15 cellular contexts compared by ENCODE assay signal in the genomic region with DNA sequence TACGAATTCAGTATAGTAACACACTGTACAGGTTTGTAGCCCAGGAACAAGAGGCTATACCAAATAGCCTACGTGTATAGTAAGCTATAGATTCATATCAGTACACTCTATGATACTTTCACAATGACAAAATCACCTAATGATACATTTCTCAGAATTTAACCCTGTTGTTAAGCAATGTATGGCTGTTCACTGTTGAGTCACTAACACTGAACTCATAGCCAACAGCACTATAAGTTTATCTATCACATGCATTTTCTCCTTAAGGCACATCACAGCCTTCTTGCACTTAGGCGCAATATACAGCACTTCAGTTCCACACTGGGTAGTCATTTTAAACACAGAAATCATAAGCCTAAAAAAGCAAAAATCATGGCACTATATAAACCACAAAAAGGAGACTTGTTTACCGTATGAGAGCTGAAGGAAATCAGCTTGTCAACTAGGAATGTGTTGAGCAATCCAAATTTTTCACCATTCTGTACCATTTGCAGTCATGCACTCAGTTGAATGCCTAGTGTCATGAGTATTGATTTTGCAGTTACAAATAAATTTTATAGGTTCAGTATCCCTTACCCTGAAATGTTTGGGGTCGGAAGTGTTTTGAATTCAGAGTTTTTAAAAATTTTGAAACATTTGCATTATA. TPM values are rescaled to one million over a fixed set of nuclear protein-coding genes. Genes with fewer than 3 reads are reported as not detected.
DNase-seq lines count a peak whose midpoint lies in the region; ATAC-seq and TF ChIP-seq lines count a peak whose summit lies in the region.
"Had no signal": no experiment of that assay in that cellular context is flagged by ENCODE, and none has a peak within 500 bp of the region (broad histone marks: within the 10 kb centered on the region; RNA-seq: fewer than 3 reads in every experiment).

No MANE protein-coding gene starts in this region.

- H3K9me3 Mint-ChIP-seq in activated T-cell treated with anti-CD3 and anti-CD28 coated beads, Interleukin-2, amount 50 U/mL, for 72 hours, result peaks cover 2 to 4% of the 10 kb centered on the region in 2 donors

- H3K4me3 ChIP-seq in PC-3 (ENCODE audit: low read length) (no peak overlapping the region; the same call in 1 of the 2 replicates), epithelial cell of esophagus (ENCODE audit: low read length) (no peak overlapping the region), smooth muscle cell (no peak overlapping the region), neuronal stem cell (ENCODE audit: low read length in 2 of 2) (no peak overlapping the region)
- H3K4me3 ChIP-seq: thyroid gland had no signal

- H3K79me1 ChIP-seq in neuronal stem cell (ENCODE audit: low read depth, low read length), result no peaks in the 10 kb centered on the region

- H3K23ac ChIP-seq in neuronal stem cell (ENCODE audit: low read depth, low read length, poor library complexity), result no peak overlapping the region

- H3K4me2 ChIP-seq in PC-3 (ENCODE audit: low read length) (peak overlapping the region; percentile 46), smooth muscle cell (peak overlapping the region; percentile 34), neuronal stem cell (ENCODE audit: insufficient read depth, low read length, poor library complexity, severe bottlenecking) (no peak overlapping the region)

- no peak overlapping the region for H4K91ac ChIP-seq in neuronal stem cell (ENCODE audit: low read depth, low read length, poor library complexity)

- no peak overlapping the region for H2BK15ac ChIP-seq in neuronal stem cell (ENCODE audit: low read length)

- no peak overlapping the region for H2AK5ac ChIP-seq in neuronal stem cell (ENCODE audit: low read depth, low read length)

- H3K9ac ChIP-seq in PC-3 (ENCODE audit: low read length) (no peak overlapping the region), smooth muscle cell (ENCODE audit: low read depth) (peak overlapping the region; percentile 7), neuronal stem cell (ENCODE audit: low read depth, low read length, poor library complexity) (no peak overlapping the region)

- no peak overlapping the region for H2BK12ac ChIP-seq in neuronal stem cell (ENCODE audit: low read length)

- H3K27me3 ChIP-seq in PC-3 (ENCODE audit: low read length) (no peaks in the 10 kb centered on the region), smooth muscle cell (ENCODE audit: low read depth) (no peaks in the 10 kb centered on the region), neuronal stem cell (ENCODE audit: control insufficient read depth in 3 of 3, insufficient read depth in 3 of 3, low read depth in 1 of 3, low read length in 3 of 3) (no peaks in the 10 kb centered on the region)
- H3K27me3 ChIP-seq: thyroid gland had no signal

- H2AFZ ChIP-seq in PC-3 (ENCODE audit: low read length) (no peak overlapping the region), smooth muscle cell (ENCODE audit: low read depth) (no peak overlapping the region), neuronal stem cell (ENCODE audit: low read length) (no peak overlapping the region)

- no peaks in the 10 kb centered on the region for H3K79me2 ChIP-seq in PC-3 (ENCODE audit: low read length)
- H3K79me2 ChIP-seq in smooth muscle cell (ENCODE audit: low read depth), result no peaks in the 10 kb centered on the region

- DNase-seq in activated T-cell treated with anti-CD3 and anti-CD28 coated beads, Interleukin-2, amount 50 U/mL, for 72 hours, result no peak
- DNase-seq in activated T-cell treated with anti-CD3 and anti-CD28 coated beads, Interleukin-2, amount 50 U/mL, for 1 hour, result no peak
- DNase-seq in PC-3 (peak; percentile 62), epithelial cell of esophagus (ENCODE audit: low read depth) (peak; percentile 81), smooth muscle cell (lab: John Stamatoyannopoulos, UW; ENCODE audit: unreplicated experiment) (no peak), hepatic stellate cell (ENCODE audit: low spot score) (no peak), neuronal stem cell (ENCODE audit: low spot score) (no peak)
- DNase-seq: activated B cell treated with CpG ODN at 0.5 μM for 24 hours, Karpas-422, mesendoderm, retina, SHP77 treated with DMSO at 0.1 percent for 48 hours, thyroid gland had no signal

- H3K4me1 ChIP-seq in PC-3 (ENCODE audit: insufficient read depth, low read length), result peaks cover 33% of the 10 kb centered on the region
- peaks cover 7% of the 10 kb centered on the region for H3K4me1 ChIP-seq in smooth muscle cell (ENCODE audit: low read depth)
- H3K4me1 ChIP-seq in neuronal stem cell (ENCODE audit: control insufficient read depth in 2 of 2, insufficient read depth in 1 of 2, low read depth in 1 of 2, low read length in 2 of 2), result peaks cover 0 to 2% of the 10 kb centered on the region in 2 donors

- peaks cover 3% of the 10 kb centered on the region in 2 donors for H3K36me3 Mint-ChIP-seq in activated T-cell treated with anti-CD3 and anti-CD28 coated beads, Interleukin-2, amount 50 U/mL, for 72 hours (ENCODE audit: insufficient read depth in 2 of 2)

- peaks cover 9% of the 10 kb centered on the region for H3K4me1 Mint-ChIP-seq in activated T-cell treated with anti-CD3 and anti-CD28 coated beads, Interleukin-2, amount 50 U/mL, for 72 hours (ENCODE audit: low read depth)

- H3K27ac ChIP-seq in PC-3 (ENCODE audit: low read length) (peak overlapping the region; percentile 82), smooth muscle cell (ENCODE audit: low read depth) (peak overlapping the region; percentile 85), neuronal stem cell (replicated peaks; ENCODE audit: low read length) (no peak overlapping the region)
- H3K27ac ChIP-seq: thyroid gland had no signal

- no peak overlapping the region for H3K4ac ChIP-seq in neuronal stem cell (ENCODE audit: low read length)

- H3K4me3 Mint-ChIP-seq in activated T-cell treated with anti-CD3 and anti-CD28 coated beads, Interleukin-2, amount 50 U/mL, for 72 hours, result peak overlapping the region in 1 of 2 donors; percentile 48
- H3K4me3 Mint-ChIP-seq: activated B cell treated with CpG ODN at 0.5 μM for 24 hours; activated naive CD8-positive, alpha-beta T cell had no signal

- H3K9me3 ChIP-seq in PC-3 (ENCODE audit: low read length), result no peaks in the 10 kb centered on the region
- no peaks in the 10 kb centered on the region for H3K9me3 ChIP-seq in smooth muscle cell (replicated peaks; ENCODE audit: low read depth)
- peaks cover 0 to 3% of the 10 kb centered on the region in 2 donors for H3K9me3 ChIP-seq in neuronal stem cell (replicated peaks in 1 of 2; ENCODE audit: control insufficient read depth in 2 of 2, insufficient read depth in 1 of 2, low read depth in 1 of 2, low read length in 2 of 2)
- H3K9me3 ChIP-seq: thyroid gland had no signal

- H3K27ac Mint-ChIP-seq in activated T-cell treated with anti-CD3 and anti-CD28 coated beads, Interleukin-2, amount 50 U/mL, for 72 hours, result no peak overlapping the region
- H3K27ac Mint-ChIP-seq: activated B cell treated with CpG ODN at 0.5 μM for 24 hours; activated naive CD8-positive, alpha-beta T cell had no signal

- no peak overlapping the region for H4K8ac ChIP-seq in neuronal stem cell (ENCODE audit: low read depth, low read length)

- BruUV-seq in PC-3 (replicated peaks; lab: Mats Ljungman, UMichigan), result no TSS peak

- POLR2A ChIA-PET in PC-3 (lab: Charles Lee; ENCODE audit: unreplicated experiment), result interaction anchor here (0.6 kb wide), 2 partner anchors 13 to 1085 kb away, joined by 3 read pairs; no protein-coding TSS in a partner anchor

- peak; percentile 96 for ATAC-seq in activated T-cell treated with anti-CD3 and anti-CD28 coated beads, Interleukin-2, amount 50 U/mL, for 72 hours (replicated peaks in 1 of 2)
- ATAC-seq in PC-3 (peak; percentile 43), SK-N-SH treated with all-trans-retinoic acid at 6 μM for 48 hours (no peak)

- WGBS in smooth muscle cell (ENCODE audit: low lambda C conversion rate), result 70% methylated on average over 5 of the region's 5 CpGs
- WGBS in neuronal stem cell (ENCODE audit: extremely low coverage in 2 of 2, insufficient read length in 2 of 2, insufficient replicate concordance in 1 of 2), 2 donors, result no CpG with 5 or more reads among the region's 5 CpGs

- intact Hi-C loops in PC-3 (cut with micrococcal nuclease), result no loop called here

- H3K36me3 ChIP-seq in PC-3 (ENCODE audit: low read depth, low read length), result no peaks in the 10 kb centered on the region
- no peaks in the 10 kb centered on the region for H3K36me3 ChIP-seq in smooth muscle cell (ENCODE audit: low read depth)
- no peaks in the 10 kb centered on the region for H3K36me3 ChIP-seq in neuronal stem cell (replicated peaks in 1 of 2; ENCODE audit: control insufficient read depth in 2 of 2, insufficient read depth in 2 of 2, low read length in 2 of 2)
- H3K36me3 ChIP-seq: thyroid gland had no signal

- CTCF ChIA-PET in PC-3 (lab: Charles Lee), result interaction anchor here (1.0 kb wide), 1 partner anchor 234 kb away, joined by 3 read pairs; no protein-coding TSS in a partner anchor

- H2BK120ac ChIP-seq in neuronal stem cell (ENCODE audit: low read depth, low read length), result no peak overlapping the region

- H3K27me3 Mint-ChIP-seq in activated T-cell treated with anti-CD3 and anti-CD28 coated beads, Interleukin-2, amount 50 U/mL, for 72 hours (ENCODE audit: low read depth), result no peaks in the 10 kb centered on the region
- H3K27me3 Mint-ChIP-seq: activated B cell treated with CpG ODN at 0.5 μM for 24 hours; activated naive CD8-positive, alpha-beta T cell had no signal

- no peaks in the 10 kb centered on the region for H4K20me1 ChIP-seq in PC-3 (ENCODE audit: low read length)
- H4K20me1 ChIP-seq in smooth muscle cell (ENCODE audit: low read depth), result no peaks in the 10 kb centered on the region

- no peaks in the 10 kb centered on the region for H3K9me2 ChIP-seq in PC-3 (replicated peaks; ENCODE audit: low read length)

- H3K14ac ChIP-seq in neuronal stem cell (ENCODE audit: low read length), result no peak overlapping the region

- H3F3A ChIP-seq in PC-3 (ENCODE audit: low read length, unreplicated experiment), result no peaks in the 10 kb centered on the region
- H3F3A ChIP-seq in smooth muscle cell (ENCODE audit: low read depth), result no peaks in the 10 kb centered on the region

- no peak overlapping the region for H2BK5ac ChIP-seq in neuronal stem cell (ENCODE audit: low read length)

- no peak overlapping the region for H3K18ac ChIP-seq in neuronal stem cell (ENCODE audit: low read length)

- no peak for TF ChIP-seq CTCF in PC-3 (conservative IDR thresholded peaks at IDR 0.05; ENCODE audit: low read depth, low read length)
- TF ChIP-seq CTCF in epithelial cell of esophagus (IDR thresholded peaks at IDR 0.05; ENCODE audit: insufficient read depth, low read depth, low read length, missing control alignments), result no peak
- no peak for TF ChIP-seq CTCF in smooth muscle cell (IDR thresholded peaks at IDR 0.05; ENCODE audit: borderline replicate concordance, insufficient read depth, poor library complexity, severe bottlenecking)

TF ChIP-seq in SK-N-SH treated with all-trans-retinoic acid at 6 μM for 48 hours, 23 proteins besides CTCF, POLR2A, EP300 and RAD21 (continues in another document):
- TF ChIP-seq ZNF565 (CRISPR knock-in tag; conservative IDR thresholded peaks at IDR 0.05; ENCODE audit: low read depth) (no peak), ZFP3 (CRISPR knock-in tag; IDR thresholded peaks at IDR 0.05) (no peak), ZNF8 (CRISPR knock-in tag; IDR thresholded peaks at IDR 0.05) (no peak)

RNA-seq across cellular contexts. Expression of gene ZNF438, which starts 45.5 kb away (rescaled TPM):
- 1 to 10 TPM; 5.2 to 5.4 TPM for total RNA-seq in activated T-cell treated with anti-CD3 and anti-CD28 coated beads, Interleukin-2, amount 50 U/mL, for 72 hours
- total RNA-seq in PC-3 (2014; rRNA removed) (0.98 and 2.4 TPM in 2 replicates), smooth muscle cell (3.4 TPM in 2 replicates)
- 2.8 and 3.2 TPM in 2 replicates for polyA plus RNA-seq in smooth muscle cell
- 5.4 TPM for polyA plus RNA-seq in neuronal stem cell (2013, experiment 1 of 2)
- 5.6 TPM for polyA plus RNA-seq in neuronal stem cell (2013, experiment 2 of 2)

Comparison
In these comparisons a context has a peak if more than half of its experiments do, and no peak if none do; other contexts are left out.
1. DNase-seq: peak in PC-3 (single experiment) and epithelial cell of esophagus (single experiment); none in activated T-cell treated with anti-CD3 and anti-CD28 coated beads, Interleukin-2, amount 50 U/mL, for 72 hours (0 of 2), activated T-cell treated with anti-CD3 and anti-CD28 coated beads, Interleukin-2, amount 50 U/mL, for 1 hour (single experiment), smooth muscle cell (single experiment), hepatic stellate cell (single experiment) and neuronal stem cell (single experiment).